ENCODE assay signal across 1 cellular context in the genomic region with DNA sequence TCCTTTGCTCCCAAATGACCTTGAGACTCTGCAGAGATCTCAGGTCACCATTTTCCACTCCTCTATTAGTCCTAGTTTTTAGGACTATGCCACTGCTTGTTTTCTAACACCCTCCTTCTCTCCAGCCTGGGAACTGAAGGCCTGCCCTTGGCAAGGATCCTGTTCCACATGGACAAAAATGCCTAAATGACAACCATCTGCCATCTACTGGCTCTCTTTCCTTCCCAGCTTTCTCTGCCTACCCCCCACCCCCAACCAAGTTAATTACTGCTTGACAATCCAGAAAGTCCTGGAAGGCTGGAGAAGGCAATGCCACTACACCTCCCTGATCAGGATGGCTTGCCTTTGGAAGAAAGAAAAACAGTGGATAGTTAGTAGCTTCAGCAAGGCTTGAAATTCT.
TF ChIP-seq lines count a peak whose summit lies in the region.

No MANE protein-coding gene starts in this region.

TF ChIP-seq in WTC11, 78 proteins besides CTCF, POLR2A, EP300 and RAD21 (continued from another document):
- TF ChIP-seq, protein P1, sequence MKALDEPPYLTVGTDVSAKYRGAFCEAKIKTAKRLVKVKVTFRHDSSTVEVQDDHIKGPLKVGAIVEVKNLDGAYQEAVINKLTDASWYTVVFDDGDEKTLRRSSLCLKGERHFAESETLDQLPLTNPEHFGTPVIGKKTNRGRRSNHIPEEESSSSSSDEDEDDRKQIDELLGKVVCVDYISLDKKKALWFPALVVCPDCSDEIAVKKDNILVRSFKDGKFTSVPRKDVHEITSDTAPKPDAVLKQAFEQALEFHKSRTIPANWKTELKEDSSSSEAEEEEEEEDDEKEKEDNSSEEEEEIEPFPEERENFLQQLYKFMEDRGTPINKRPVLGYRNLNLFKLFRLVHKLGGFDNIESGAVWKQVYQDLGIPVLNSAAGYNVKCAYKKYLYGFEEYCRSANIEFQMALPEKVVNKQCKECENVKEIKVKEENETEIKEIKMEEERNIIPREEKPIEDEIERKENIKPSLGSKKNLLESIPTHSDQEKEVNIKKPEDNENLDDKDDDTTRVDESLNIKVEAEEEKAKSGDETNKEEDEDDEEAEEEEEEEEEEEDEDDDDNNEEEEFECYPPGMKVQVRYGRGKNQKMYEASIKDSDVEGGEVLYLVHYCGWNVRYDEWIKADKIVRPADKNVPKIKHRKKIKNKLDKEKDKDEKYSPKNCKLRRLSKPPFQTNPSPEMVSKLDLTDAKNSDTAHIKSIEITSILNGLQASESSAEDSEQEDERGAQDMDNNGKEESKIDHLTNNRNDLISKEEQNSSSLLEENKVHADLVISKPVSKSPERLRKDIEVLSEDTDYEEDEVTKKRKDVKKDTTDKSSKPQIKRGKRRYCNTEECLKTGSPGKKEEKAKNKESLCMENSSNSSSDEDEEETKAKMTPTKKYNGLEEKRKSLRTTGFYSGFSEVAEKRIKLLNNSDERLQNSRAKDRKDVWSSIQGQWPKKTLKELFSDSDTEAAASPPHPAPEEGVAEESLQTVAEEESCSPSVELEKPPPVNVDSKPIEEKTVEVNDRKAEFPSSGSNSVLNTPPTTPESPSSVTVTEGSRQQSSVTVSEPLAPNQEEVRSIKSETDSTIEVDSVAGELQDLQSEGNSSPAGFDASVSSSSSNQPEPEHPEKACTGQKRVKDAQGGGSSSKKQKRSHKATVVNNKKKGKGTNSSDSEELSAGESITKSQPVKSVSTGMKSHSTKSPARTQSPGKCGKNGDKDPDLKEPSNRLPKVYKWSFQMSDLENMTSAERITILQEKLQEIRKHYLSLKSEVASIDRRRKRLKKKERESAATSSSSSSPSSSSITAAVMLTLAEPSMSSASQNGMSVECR (CRISPR knock-in tag; IDR thresholded peaks at IDR 0.05; ENCODE audit: borderline replicate concordance), result no peak
- no peak for TF ChIP-seq NR1H2 (CRISPR knock-in tag; IDR thresholded peaks at IDR 0.05)
- no peak for TF ChIP-seq ZNF232 (CRISPR knock-in tag; IDR thresholded peaks at IDR 0.05)
- no peak for TF ChIP-seq KAT7 (CRISPR knock-in tag; IDR thresholded peaks at IDR 0.05; ENCODE audit: borderline replicate concordance)
